Comparison of ENCODE assay signal across 1 cellular context in the genomic region with DNA sequence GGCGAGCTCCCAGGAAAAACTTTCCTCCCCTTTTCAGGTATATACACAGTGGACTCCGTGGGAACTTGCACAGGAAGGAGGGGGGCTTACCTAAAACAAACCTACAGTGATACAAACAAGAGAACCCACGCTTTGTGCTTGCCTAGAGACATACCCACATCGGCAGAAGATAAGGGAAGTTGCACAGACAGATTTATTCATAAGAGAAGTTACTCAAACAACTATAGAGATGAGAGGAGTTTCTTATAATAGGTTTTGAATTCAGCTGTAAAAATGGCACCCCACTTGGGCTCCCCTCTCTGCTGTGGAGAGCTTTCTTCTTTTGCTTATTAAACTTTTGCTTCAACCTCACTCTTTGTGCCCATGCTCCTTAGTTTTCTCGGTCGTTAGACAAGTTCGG.
TF ChIP-seq lines count a peak whose summit lies in the region.

No MANE protein-coding gene starts in this region.

TF ChIP-seq in HepG2, 621 proteins besides CTCF, POLR2A, EP300 and RAD21:
- TF ChIP-seq ZFP1 (CRISPR knock-in tag; IDR thresholded peaks at IDR 0.05) (no peak), RFXANK (CRISPR knock-in tag; IDR thresholded peaks at IDR 0.05) (no peak), KLF6 (CRISPR knock-in tag; IDR thresholded peaks at IDR 0.05) (no peak), ZNF367 (CRISPR knock-in tag; IDR thresholded peaks at IDR 0.05; ENCODE audit: borderline replicate concordance) (no peak), SIX1 (CRISPR knock-in tag; IDR thresholded peaks at IDR 0.05; ENCODE audit: borderline replicate concordance) (no peak)
- TF ChIP-seq, protein P1, sequence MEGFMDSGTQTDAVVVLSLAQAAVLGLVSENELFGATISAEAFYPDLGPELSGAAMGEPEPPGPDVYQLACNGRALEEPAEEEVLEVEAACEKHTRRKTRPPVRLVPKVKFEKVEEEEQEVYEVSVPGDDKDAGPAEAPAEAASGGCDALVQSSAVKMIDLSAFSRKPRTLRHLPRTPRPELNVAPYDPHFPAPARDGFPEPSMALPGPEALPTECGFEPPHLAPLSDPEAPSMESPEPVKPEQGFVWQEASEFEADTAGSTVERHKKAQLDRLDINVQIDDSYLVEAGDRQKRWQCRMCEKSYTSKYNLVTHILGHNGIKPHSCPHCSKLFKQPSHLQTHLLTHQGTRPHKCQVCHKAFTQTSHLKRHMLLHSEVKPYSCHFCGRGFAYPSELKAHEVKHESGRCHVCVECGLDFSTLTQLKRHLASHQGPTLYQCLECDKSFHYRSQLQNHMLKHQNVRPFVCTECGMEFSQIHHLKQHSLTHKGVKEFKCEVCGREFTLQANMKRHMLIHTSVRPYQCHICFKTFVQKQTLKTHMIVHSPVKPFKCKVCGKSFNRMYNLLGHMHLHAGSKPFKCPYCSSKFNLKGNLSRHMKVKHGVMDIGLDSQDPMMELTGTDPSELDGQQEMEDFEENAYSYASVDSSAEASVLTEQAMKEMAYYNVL (CRISPR knock-in tag; IDR thresholded peaks at IDR 0.05; ENCODE audit: borderline replicate concordance) = no peak
- TF ChIP-seq, protein P2, sequence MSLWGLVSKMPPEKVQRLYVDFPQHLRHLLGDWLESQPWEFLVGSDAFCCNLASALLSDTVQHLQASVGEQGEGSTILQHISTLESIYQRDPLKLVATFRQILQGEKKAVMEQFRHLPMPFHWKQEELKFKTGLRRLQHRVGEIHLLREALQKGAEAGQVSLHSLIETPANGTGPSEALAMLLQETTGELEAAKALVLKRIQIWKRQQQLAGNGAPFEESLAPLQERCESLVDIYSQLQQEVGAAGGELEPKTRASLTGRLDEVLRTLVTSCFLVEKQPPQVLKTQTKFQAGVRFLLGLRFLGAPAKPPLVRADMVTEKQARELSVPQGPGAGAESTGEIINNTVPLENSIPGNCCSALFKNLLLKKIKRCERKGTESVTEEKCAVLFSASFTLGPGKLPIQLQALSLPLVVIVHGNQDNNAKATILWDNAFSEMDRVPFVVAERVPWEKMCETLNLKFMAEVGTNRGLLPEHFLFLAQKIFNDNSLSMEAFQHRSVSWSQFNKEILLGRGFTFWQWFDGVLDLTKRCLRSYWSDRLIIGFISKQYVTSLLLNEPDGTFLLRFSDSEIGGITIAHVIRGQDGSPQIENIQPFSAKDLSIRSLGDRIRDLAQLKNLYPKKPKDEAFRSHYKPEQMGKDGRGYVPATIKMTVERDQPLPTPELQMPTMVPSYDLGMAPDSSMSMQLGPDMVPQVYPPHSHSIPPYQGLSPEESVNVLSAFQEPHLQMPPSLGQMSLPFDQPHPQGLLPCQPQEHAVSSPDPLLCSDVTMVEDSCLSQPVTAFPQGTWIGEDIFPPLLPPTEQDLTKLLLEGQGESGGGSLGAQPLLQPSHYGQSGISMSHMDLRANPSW (CRISPR knock-in tag; IDR thresholded peaks at IDR 0.05; ENCODE audit: borderline replicate concordance) = no peak
- TF ChIP-seq, protein P3, sequence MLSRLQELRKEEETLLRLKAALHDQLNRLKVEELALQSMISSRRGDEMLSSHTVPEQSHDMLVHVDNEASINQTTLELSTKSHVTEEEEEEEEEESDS (CRISPR knock-in tag; IDR thresholded peaks at IDR 0.05; ENCODE audit: borderline replicate concordance) = no peak
